In genomic region chr12:123532808-123533649, GRCh38 we compare ENCODE assay signal across 8 cellular contexts. TPM values are rescaled to one million over a fixed set of nuclear protein-coding genes. Genes with fewer than 3 reads are reported as not detected.
A peak's percentile ranks its signal among the peaks of the same experiment; 100 is the strongest.
DNase-seq lines count a peak whose midpoint lies in the region; ATAC-seq, FAIRE-seq and TF ChIP-seq lines count a peak whose summit lies in the region.

No MANE protein-coding gene starts in this region.

- peaks cover 17% of the 10 kb centered on the region for H3K79me2 ChIP-seq in neural progenitor cell (ENCODE audit: low read depth)

- peak; percentile 29 for DNase-seq in G401 (ENCODE audit: low spot score)
- peak; percentile 28 for DNase-seq in HuH-7.5 (ENCODE audit: low spot score)
- DNase-seq in activated naive CD4-positive, alpha-beta T cell treated with anti-CD3 and anti-CD28 coated beads for 36 hours, result peak; percentile 21
- peak; percentile 35 for DNase-seq in globus pallidus (ENCODE audit: low spot score)
- DNase-seq in neural progenitor cell (ENCODE audit: low spot score), result peak; percentile 81
- no peak for DNase-seq in D721Med (ENCODE audit: insufficient read length, low spot score)
- no peak for DNase-seq in NCI-H1092 treated with DMSO at 0.1 percent for 48 hours (lab: John Stamatoyannopoulos, UW)

- H3K9me3 Mint-ChIP-seq in activated naive CD4-positive, alpha-beta T cell treated with anti-CD3 and anti-CD28 coated beads for 36 hours, result no peaks in the 10 kb centered on the region
- no peaks in the 10 kb centered on the region for H3K9me3 Mint-ChIP-seq in neural progenitor cell

- H3K9me3 ChIP-seq in neural progenitor cell (ENCODE audit: low read depth), result no peaks in the 10 kb centered on the region

- H3K4me1 ChIP-seq in neural progenitor cell, result peaks cover 8% of the 10 kb centered on the region

- intact Hi-C loops in activated naive CD4-positive, alpha-beta T cell treated with anti-CD3 and anti-CD28 coated beads for 36 hours (cut with micrococcal nuclease), result loop anchor here (2.0 kb wide), 2 partner anchors 74 to 96 kb away; partner anchors contain the start of genes RILPL2 and SNRNP35

- H4K20me1 ChIP-seq in neural progenitor cell (ENCODE audit: low read depth), result peaks cover 24% of the 10 kb centered on the region

- no peaks in the 10 kb centered on the region for H3K36me3 ChIP-seq in neural progenitor cell

- H3K36me3 Mint-ChIP-seq in activated naive CD4-positive, alpha-beta T cell treated with anti-CD3 and anti-CD28 coated beads for 36 hours (ENCODE audit: low read depth), result no peaks in the 10 kb centered on the region
- H3K36me3 Mint-ChIP-seq in neural progenitor cell, result peaks cover 13% of the 10 kb centered on the region

- H3K27ac ChIP-seq in neural progenitor cell, result no peak overlapping the region

- H3K27ac Mint-ChIP-seq in activated naive CD4-positive, alpha-beta T cell treated with anti-CD3 and anti-CD28 coated beads for 36 hours, result no peak overlapping the region
- H3K27ac Mint-ChIP-seq in neural progenitor cell, result peak overlapping the region; percentile 50

- peaks cover 16% of the 10 kb centered on the region for H3K4me1 Mint-ChIP-seq in activated naive CD4-positive, alpha-beta T cell treated with anti-CD3 and anti-CD28 coated beads for 36 hours (ENCODE audit: low read depth)
- H3K4me1 Mint-ChIP-seq in neural progenitor cell, result peaks cover 22% of the 10 kb centered on the region

- in situ Hi-C loops in G401 (cut with HindIII; ENCODE audit: low sequenced_read_pairs), result no loop called here

- FAIRE-seq in D721Med (lab: Jason Lieb, UNC), result no peak

- no peak for TF ChIP-seq CTCF in neural progenitor cell (IDR thresholded peaks at IDR 0.05)
- TF ChIP-seq CTCF in D721Med (IDR thresholded peaks at IDR 0.05; ENCODE audit: insufficient read depth, missing control alignments), result no peak

- ATAC-seq in GM21526 (IDR thresholded peaks at IDR 0.05; ENCODE audit: low FRiP score, unreplicated experiment), result no peak

- peak overlapping the region; percentile 9 for H2AFZ ChIP-seq in neural progenitor cell (replicated peaks)

- peak overlapping the region; percentile 75 for H3K4me3 Mint-ChIP-seq in activated naive CD4-positive, alpha-beta T cell treated with anti-CD3 and anti-CD28 coated beads for 36 hours
- H3K4me3 Mint-ChIP-seq in neural progenitor cell, result peak overlapping the region; percentile 92

- peak overlapping the region; percentile 62 for H3K4me3 ChIP-seq in neural progenitor cell

- H3K9ac ChIP-seq in neural progenitor cell, result no peak overlapping the region

- H3K27me3 ChIP-seq in neural progenitor cell, result no peaks in the 10 kb centered on the region

- H3K4me2 ChIP-seq in neural progenitor cell, result peak overlapping the region; percentile 85

- CTCF ChIA-PET in activated naive CD4-positive, alpha-beta T cell treated with anti-CD3 and anti-CD28 coated beads for 36 hours (lab: Charles Lee), result interaction anchor here (0.6 to 1.6 kb wide), 3 partner anchors 16 to 121 kb away, joined by 3 to 9 read pairs (median 4); no protein-coding TSS in a partner anchor

- H3F3A ChIP-seq in neural progenitor cell (ENCODE audit: low read depth), result peaks cover 23% of the 10 kb centered on the region

- no peaks in the 10 kb centered on the region for H3K27me3 Mint-ChIP-seq in activated naive CD4-positive, alpha-beta T cell treated with anti-CD3 and anti-CD28 coated beads for 36 hours (ENCODE audit: low read depth)
- H3K27me3 Mint-ChIP-seq in neural progenitor cell (ENCODE audit: insufficient read depth, low read depth), result peaks cover 4% of the 10 kb centered on the region

RNA-seq across cellular contexts. Expression of gene RILPL1, which starts 0.5 kb away (rescaled TPM):
- 22.2 and 38.2 TPM in 2 replicates for total RNA-seq in G401 (2014; rRNA removed; shearing (Covaris generic))
- total RNA-seq in activated naive CD4-positive, alpha-beta T cell treated with anti-CD3 and anti-CD28 coated beads for 36 hours, result 1 to 10 TPM; 2.2 to 3.2 TPM
- 13.8 and 16.7 TPM in 2 replicates for total RNA-seq in neural progenitor cell (ENCODE audit: low replicate concordance)

RNA-seq across cellular contexts. Expression of gene TMED2, which starts 51.3 kb away (rescaled TPM):
- total RNA-seq in G401 (2014; rRNA removed; shearing (Covaris generic)), result 259 and 337 TPM in 2 replicates
- total RNA-seq in activated naive CD4-positive, alpha-beta T cell treated with anti-CD3 and anti-CD28 coated beads for 36 hours, result 100 to 1,000 TPM; 101 to 105 TPM
- total RNA-seq in neural progenitor cell (ENCODE audit: low replicate concordance), result 134 and 175 TPM in 2 replicates

Comparison
In these comparisons a context has a peak if more than half of its experiments do, and no peak if none do; other contexts are left out.
1. DNase-seq: peak in G401 (single experiment), HuH-7.5 (single experiment), activated naive CD4-positive, alpha-beta T cell treated with anti-CD3 and anti-CD28 coated beads for 36 hours (single experiment), globus pallidus (single experiment) and neural progenitor cell (single experiment); none in D721Med (single experiment) and NCI-H1092 treated with DMSO at 0.1 percent for 48 hours (single experiment).